ENCODE assay signal across 18 cellular contexts in genomic region chr10:4109469-4109868, GRCh38.
"Had no signal": no experiment of that assay in that cellular context is flagged by ENCODE, and none has a peak within 500 bp of the region (broad histone marks: within the 10 kb centered on the region; RNA-seq: fewer than 3 reads in every experiment).

No MANE protein-coding gene starts in this region.

- H3K4me1 ChIP-seq: breast epithelium had no signal

- H3K27ac ChIP-seq: breast epithelium, tibial artery had no signal

- ATAC-seq: activated T-cell treated with anti-CD3 and anti-CD28 coated beads, Interleukin-2, amount 50 U/mL, for 4 hours; left lobe of liver; stimulated activated naive CD8-positive, alpha-beta T cell treated with anti-CD3 and anti-CD28 coated beads, Interleukin-15, Interleukin-2, amounts not matched to agents 100 U/mL and 50 U/mL, for 24 hours had no signal

- H3K27ac Mint-ChIP-seq: activated CD4-positive, alpha-beta T cell treated with anti-CD3 and anti-CD28 coated beads, Interleukin-2, amount 10 ng/mL, durations not matched to agents 7 days and 5 days; activated naive CD4-positive, alpha-beta T cell treated with anti-CD3 and anti-CD28 coated beads for 36 hours; dendritic cell treated with granulocyte-macrophage colony-stimulating factor and Interleukin-4, amounts not matched to agents 40 ng/mL and 50 ng/mL, for 4 days had no signal

- H3K9me3 Mint-ChIP-seq: activated naive CD4-positive, alpha-beta T cell treated with anti-CD3 and anti-CD28 coated beads for 36 hours; activated T-cell treated with anti-CD3 and anti-CD28 coated beads, Interleukin-2, amount 50 U/mL, for 4 hours; dendritic cell treated with granulocyte-macrophage colony-stimulating factor and Interleukin-4, amounts not matched to agents 40 ng/mL and 50 ng/mL, for 4 days had no signal

- H3K27me3 ChIP-seq: breast epithelium, tibial artery had no signal

- H3K27me3 Mint-ChIP-seq: activated CD4-positive, alpha-beta T cell treated with anti-CD3 and anti-CD28 coated beads, Interleukin-2, amount 10 ng/mL, durations not matched to agents 7 days and 5 days; dendritic cell treated with granulocyte-macrophage colony-stimulating factor and Interleukin-4, amounts not matched to agents 40 ng/mL and 50 ng/mL, for 4 days had no signal

- H3K36me3 ChIP-seq: breast epithelium, tibial artery had no signal

- H3K4me3 Mint-ChIP-seq: activated CD4-positive, alpha-beta T cell treated with anti-CD3 and anti-CD28 coated beads, Interleukin-2, amount 10 ng/mL, durations not matched to agents 7 days and 5 days; activated naive CD4-positive, alpha-beta T cell treated with anti-CD3 and anti-CD28 coated beads for 36 hours; activated T-cell treated with anti-CD3 and anti-CD28 coated beads, Interleukin-2, amount 50 U/mL, for 4 hours; dendritic cell treated with granulocyte-macrophage colony-stimulating factor and Interleukin-4, amounts not matched to agents 40 ng/mL and 50 ng/mL, for 4 days had no signal

- DNase-seq: activated CD4-positive, alpha-beta T cell treated with anti-CD3 and anti-CD28 coated beads, Interleukin-2, amount 10 ng/mL, durations not matched to agents 7 days and 5 days; activated CD4-positive, CD25-positive, alpha-beta regulatory T cell; activated CD8-positive, alpha-beta memory T cell treated with anti-CD3 and anti-CD28 coated beads, Interleukin-2, amount 50 U/mL, for 4 hours; activated naive CD4-positive, alpha-beta T cell treated with anti-CD3 and anti-CD28 coated beads for 36 hours; activated T-cell treated with anti-CD3 and anti-CD28 coated beads, Interleukin-2, amount 50 U/mL, for 4 hours; aorta; effector memory CD4-positive, alpha-beta T cell; hippocampal formation; mammary epithelial cell; retina; stimulated activated naive CD8-positive, alpha-beta T cell treated with anti-CD3 and anti-CD28 coated beads, Interleukin-15, Interleukin-2, amounts not matched to agents 100 U/mL and 50 U/mL, for 24 hours; substantia nigra; T1000; tibial artery had no signal

- H3K4me3 ChIP-seq: breast epithelium, skin epidermis, tibial artery had no signal

- H3K9me3 ChIP-seq: breast epithelium, tibial artery had no signal
